ENCODE assay signal across 1 cellular context in genomic region chr17:63446218-63446980, GRCh38.
TF ChIP-seq lines count a peak whose summit lies in the region.

CYB561 (minus strand) TSS chr17:63446306; CDS start chr17:63437547, 8,759 bp downstream.

TF ChIP-seq in K562, 482 proteins besides CTCF, POLR2A, EP300 and RAD21 (continued from another document and continues in another):
- no peak for TF ChIP-seq ZMIZ1 (IDR thresholded peaks at IDR 0.05; ENCODE audit: low read depth in 2 of 2, low read length in 2 of 2)
- TF ChIP-seq ZNF311 (CRISPR knock-in tag; IDR thresholded peaks at IDR 0.05): no peak
- TF ChIP-seq RFX5 (IDR thresholded peaks at IDR 0.05; ENCODE audit: low read depth, low read length): no peak
- TF ChIP-seq, protein P1, sequence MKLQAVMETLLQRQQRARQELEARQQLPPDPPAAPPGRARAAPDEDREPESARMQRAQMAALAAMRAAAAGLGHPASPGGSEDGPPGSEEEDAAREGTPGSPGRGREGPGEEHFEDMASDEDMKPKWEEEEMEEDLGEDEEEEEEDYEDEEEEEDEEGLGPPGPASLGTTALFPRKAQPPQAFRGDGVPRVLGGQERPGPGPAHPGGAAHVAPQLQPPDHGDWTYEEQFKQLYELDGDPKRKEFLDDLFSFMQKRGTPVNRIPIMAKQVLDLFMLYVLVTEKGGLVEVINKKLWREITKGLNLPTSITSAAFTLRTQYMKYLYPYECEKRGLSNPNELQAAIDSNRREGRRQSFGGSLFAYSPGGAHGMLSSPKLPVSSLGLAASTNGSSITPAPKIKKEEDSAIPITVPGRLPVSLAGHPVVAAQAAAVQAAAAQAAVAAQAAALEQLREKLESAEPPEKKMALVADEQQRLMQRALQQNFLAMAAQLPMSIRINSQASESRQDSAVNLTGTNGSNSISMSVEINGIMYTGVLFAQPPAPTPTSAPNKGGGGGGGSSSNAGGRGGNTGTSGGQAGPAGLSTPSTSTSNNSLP (IDR thresholded peaks at IDR 0.05; ENCODE audit: borderline replicate concordance, low read depth, low read length): no peak
- TF ChIP-seq, protein P2, sequence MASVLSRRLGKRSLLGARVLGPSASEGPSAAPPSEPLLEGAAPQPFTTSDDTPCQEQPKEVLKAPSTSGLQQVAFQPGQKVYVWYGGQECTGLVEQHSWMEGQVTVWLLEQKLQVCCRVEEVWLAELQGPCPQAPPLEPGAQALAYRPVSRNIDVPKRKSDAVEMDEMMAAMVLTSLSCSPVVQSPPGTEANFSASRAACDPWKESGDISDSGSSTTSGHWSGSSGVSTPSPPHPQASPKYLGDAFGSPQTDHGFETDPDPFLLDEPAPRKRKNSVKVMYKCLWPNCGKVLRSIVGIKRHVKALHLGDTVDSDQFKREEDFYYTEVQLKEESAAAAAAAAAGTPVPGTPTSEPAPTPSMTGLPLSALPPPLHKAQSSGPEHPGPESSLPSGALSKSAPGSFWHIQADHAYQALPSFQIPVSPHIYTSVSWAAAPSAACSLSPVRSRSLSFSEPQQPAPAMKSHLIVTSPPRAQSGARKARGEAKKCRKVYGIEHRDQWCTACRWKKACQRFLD (CRISPR knock-in tag; IDR thresholded peaks at IDR 0.05): peak; percentile 20; the same call in 1 of the 2 replicates
- TF ChIP-seq YY1 (IDR thresholded peaks at IDR 0.05; ENCODE audit: borderline replicate concordance in 1 of 3, control insufficient read depth in 1 of 3, extremely low read depth in 1 of 3, insufficient read depth in 3 of 3, insufficient read length in 1 of 3, insufficient replicate concordance in 2 of 3, low read depth in 1 of 3, low read length in 2 of 3): peak in 2 of 3 experiments; percentile 6 to 61
- TF ChIP-seq, protein P3, sequence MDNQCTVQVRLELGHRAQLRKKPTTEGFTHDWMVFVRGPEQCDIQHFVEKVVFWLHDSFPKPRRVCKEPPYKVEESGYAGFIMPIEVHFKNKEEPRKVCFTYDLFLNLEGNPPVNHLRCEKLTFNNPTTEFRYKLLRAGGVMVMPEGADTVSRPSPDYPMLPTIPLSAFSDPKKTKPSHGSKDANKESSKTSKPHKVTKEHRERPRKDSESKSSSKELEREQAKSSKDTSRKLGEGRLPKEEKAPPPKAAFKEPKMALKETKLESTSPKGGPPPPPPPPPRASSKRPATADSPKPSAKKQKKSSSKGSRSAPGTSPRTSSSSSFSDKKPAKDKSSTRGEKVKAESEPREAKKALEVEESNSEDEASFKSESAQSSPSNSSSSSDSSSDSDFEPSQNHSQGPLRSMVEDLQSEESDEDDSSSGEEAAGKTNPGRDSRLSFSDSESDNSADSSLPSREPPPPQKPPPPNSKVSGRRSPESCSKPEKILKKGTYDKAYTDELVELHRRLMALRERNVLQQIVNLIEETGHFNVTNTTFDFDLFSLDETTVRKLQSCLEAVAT (IDR thresholded peaks at IDR 0.05): peak in 1 of 2 experiments; percentile 53; a peak in 1 of 4 replicates
- 0 out of 2 replicates have a peak, but pooled peaks have one; percentile 43 for TF ChIP-seq NR2C2 (CRISPR knock-in tag; IDR thresholded peaks at IDR 0.05)
- TF ChIP-seq NR2C2 (tag; IDR thresholded peaks at IDR 0.05): no peak
- no peak for TF ChIP-seq ZFP30 (CRISPR knock-in tag; IDR thresholded peaks at IDR 0.05; ENCODE audit: borderline replicate concordance)
- no peak; the same call in 1 of the 2 replicates for TF ChIP-seq ETV5 (CRISPR knock-in tag; IDR thresholded peaks at IDR 0.05; ENCODE audit: low read depth)
- TF ChIP-seq BRCA1 (IDR thresholded peaks at IDR 0.05): no peak
- TF ChIP-seq BRCA1 (CRISPR knock-in tag; IDR thresholded peaks at IDR 0.05): peak; percentile 60; the same call in 1 of the 2 replicates
- TF ChIP-seq L3MBTL2 (IDR thresholded peaks at IDR 0.05): peak; percentile 98
- no peak for TF ChIP-seq ZNF318 (IDR thresholded peaks at IDR 0.05; ENCODE audit: borderline replicate concordance in 1 of 2, low read depth in 1 of 2)
- peak; percentile 16 for TF ChIP-seq HNRNPLL (IDR thresholded peaks at IDR 0.05; ENCODE audit: low read depth, low read length, poor library complexity, severe bottlenecking)
- no peak for TF ChIP-seq THRB (CRISPR knock-in tag; conservative IDR thresholded peaks at IDR 0.05)
- no peak for TF ChIP-seq ZNF232 (CRISPR knock-in tag; IDR thresholded peaks at IDR 0.05)
- TF ChIP-seq ZNF445 (CRISPR knock-in tag; IDR thresholded peaks at IDR 0.05; ENCODE audit: low read depth): no peak
- TF ChIP-seq ZNF589 (CRISPR knock-in tag; IDR thresholded peaks at IDR 0.05; ENCODE audit: low read depth): no peak; the same call in none of the 2 replicates
- 0 out of 2 replicates have a peak, but pooled peaks have one; percentile 38 for TF ChIP-seq FOXJ2 (tag; IDR thresholded peaks at IDR 0.05)
- TF ChIP-seq ZKSCAN1 (IDR thresholded peaks at IDR 0.05; ENCODE audit: low read depth, low read length): no peak
- TF ChIP-seq MTA3 (IDR thresholded peaks at IDR 0.05; ENCODE audit: borderline replicate concordance): peak; percentile 54; the same call in 1 of the 2 replicates
- TF ChIP-seq ZBTB1 (CRISPR knock-in tag; IDR thresholded peaks at IDR 0.05; ENCODE audit: borderline replicate concordance, low read depth): no peak
- TF ChIP-seq ZNF408 (CRISPR knock-in tag; IDR thresholded peaks at IDR 0.05; ENCODE audit: low read depth): no peak
- peak in 1 of 2 experiments; percentile 61; a peak in 2 of 4 replicates for TF ChIP-seq FOXA3 (CRISPR knock-in tag; conservative IDR thresholded peaks at IDR 0.05 in 1 of 2, IDR thresholded peaks at IDR 0.05 in 1 of 2)
- TF ChIP-seq ZKSCAN8 (CRISPR knock-in tag; IDR thresholded peaks at IDR 0.05): no peak
- TF ChIP-seq RBFOX2 (IDR thresholded peaks at IDR 0.05; ENCODE audit: low read depth, low read length): peak; percentile 90
- no peak; the same call in 1 of the 2 replicates for TF ChIP-seq SMARCA4 (IDR thresholded peaks at IDR 0.05)
- no peak for TF ChIP-seq FOSL1 (tag; conservative IDR thresholded peaks at IDR 0.05)
- no peak for TF ChIP-seq SLC30A9 (CRISPR knock-in tag; IDR thresholded peaks at IDR 0.05)
- no peak for TF ChIP-seq EHMT2 (IDR thresholded peaks at IDR 0.05)
- TF ChIP-seq ZNF644 (tag; IDR thresholded peaks at IDR 0.05; ENCODE audit: low read depth): no peak
- peak; percentile 62; the same call in 1 of the 2 replicates for TF ChIP-seq GTF2E2 (tag; IDR thresholded peaks at IDR 0.05)
- TF ChIP-seq NFATC3 (IDR thresholded peaks at IDR 0.05): no peak
- no peak for TF ChIP-seq HDGF (IDR thresholded peaks at IDR 0.05)
- 0 out of 2 replicates have a peak, but pooled peaks have one; percentile 55 for TF ChIP-seq RBM14 (IDR thresholded peaks at IDR 0.05; ENCODE audit: borderline replicate concordance, insufficient read depth, low read depth, low read length)
- TF ChIP-seq TBL1XR1 (IDR thresholded peaks at IDR 0.05; ENCODE audit: low read length in 2 of 2): no peak
- no peak for TF ChIP-seq KLF16 (IDR thresholded peaks at IDR 0.05)
- TF ChIP-seq CREM (IDR thresholded peaks at IDR 0.05; ENCODE audit: low read depth): peak; percentile 83
- no peak; the same call in 1 of the 2 replicates for TF ChIP-seq CBX1 (IDR thresholded peaks at IDR 0.05; ENCODE audit: low read depth)
- peak; percentile 78 for TF ChIP-seq BMI1 (IDR thresholded peaks at IDR 0.05; ENCODE audit: low read length)
- no peak for TF ChIP-seq PYGO2 (tag; IDR thresholded peaks at IDR 0.05)
- peak; percentile 91 for TF ChIP-seq HNRNPL (IDR thresholded peaks at IDR 0.05; ENCODE audit: low read depth, low read length)
- no peak for TF ChIP-seq ESRRB (CRISPR knock-in tag; IDR thresholded peaks at IDR 0.05; ENCODE audit: borderline replicate concordance)
- no peak for TF ChIP-seq KLF10 (CRISPR knock-in tag; IDR thresholded peaks at IDR 0.05)
- peak; percentile 93 for TF ChIP-seq NR3C1 (CRISPR knock-in tag; IDR thresholded peaks at IDR 0.05)
- TF ChIP-seq ZBTB7A (IDR thresholded peaks at IDR 0.05; ENCODE audit: borderline replicate concordance, control insufficient read depth, low read depth, low read length): no peak
- TF ChIP-seq ATF1 (CRISPR knock-in tag; IDR thresholded peaks at IDR 0.05): no peak
- peak; percentile 80 for TF ChIP-seq ATF1 (tag; IDR thresholded peaks at IDR 0.05)
- TF ChIP-seq, protein P4, sequence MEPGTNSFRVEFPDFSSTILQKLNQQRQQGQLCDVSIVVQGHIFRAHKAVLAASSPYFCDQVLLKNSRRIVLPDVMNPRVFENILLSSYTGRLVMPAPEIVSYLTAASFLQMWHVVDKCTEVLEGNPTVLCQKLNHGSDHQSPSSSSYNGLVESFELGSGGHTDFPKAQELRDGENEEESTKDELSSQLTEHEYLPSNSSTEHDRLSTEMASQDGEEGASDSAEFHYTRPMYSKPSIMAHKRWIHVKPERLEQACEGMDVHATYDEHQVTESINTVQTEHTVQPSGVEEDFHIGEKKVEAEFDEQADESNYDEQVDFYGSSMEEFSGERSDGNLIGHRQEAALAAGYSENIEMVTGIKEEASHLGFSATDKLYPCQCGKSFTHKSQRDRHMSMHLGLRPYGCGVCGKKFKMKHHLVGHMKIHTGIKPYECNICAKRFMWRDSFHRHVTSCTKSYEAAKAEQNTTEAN (CRISPR knock-in tag; IDR thresholded peaks at IDR 0.05): 0 out of 2 replicates have a peak, but pooled peaks have one; percentile 5
